Comparison of ENCODE assay signal across 9 cellular contexts in genomic region chr11:128776434-128777284, GRCh38.
DNase-seq lines count a peak whose midpoint lies in the region; ATAC-seq and TF ChIP-seq lines count a peak whose summit lies in the region.
"Had no signal": no experiment of that assay in that cellular context is flagged by ENCODE, and none has a peak within 500 bp of the region (broad histone marks: within the 10 kb centered on the region; RNA-seq: fewer than 3 reads in every experiment).

No MANE protein-coding gene starts in this region.

- ATAC-seq in DND-41 (ENCODE audit: insufficient read depth, low read depth), result peak; percentile 74
- peak; percentile 66 to 76 for ATAC-seq in left cardiac atrium

- intact Hi-C loops in left cardiac atrium (cut with DNase I), result loop anchor here in 1 of 2 donors (5.0 kb wide), 1 partner anchor 51 kb away; no protein-coding TSS in a partner anchor

- no peaks in the 10 kb centered on the region for H3K9me3 ChIP-seq in DND-41 (ENCODE audit: insufficient read depth, low read length, severe bottlenecking)

- 0 out of 2 replicates have a peak, but pooled peaks cover 7% of the 10 kb centered on the region for H3K4me1 ChIP-seq in DND-41 (ENCODE audit: insufficient read depth, low read length)

- peaks cover 6% of the 10 kb centered on the region; the same call in 1 of the 2 replicates for H4K20me1 ChIP-seq in DND-41 (ENCODE audit: insufficient read depth, low read length)

- H3K36me3 ChIP-seq in DND-41 (ENCODE audit: insufficient read depth, low read length), result peaks cover 95% of the 10 kb centered on the region

- H3K27ac ChIP-seq in DND-41 (ENCODE audit: low read length), result no peak overlapping the region

- no peak overlapping the region for H3K4me2 ChIP-seq in DND-41 (ENCODE audit: insufficient read depth, low read length)

- no peak overlapping the region for H3K9ac ChIP-seq in DND-41 (ENCODE audit: low read depth, low read length)

- H3K4me3 ChIP-seq in DND-41 (ENCODE audit: low read depth in 1 of 2, low read length in 2 of 2), result no peak overlapping the region
- H3K4me3 ChIP-seq: lung had no signal

- H3K79me2 ChIP-seq in DND-41 (ENCODE audit: insufficient read depth, low read length), result no peaks in the 10 kb centered on the region

- TF ChIP-seq CTCF in DND-41 (IDR thresholded peaks at IDR 0.05; ENCODE audit: borderline replicate concordance, extremely low read depth, low read length, poor library complexity, severe bottlenecking), result peak; percentile 61

- DNase-seq in DND-41, result peak; percentile 37
- peak; percentile 3 to 16 for DNase-seq in Kasumi-1 (lab: John Stamatoyannopoulos, UW)
- DNase-seq in activated T-cell treated with anti-CD3 and anti-CD28 coated beads, Interleukin-2, amount 50 U/mL, for 48 hours, result peak; percentile 40 to 51
- peak; percentile 79 for DNase-seq in left cardiac atrium
- peak in 2 of 3 donors; percentile 8 to 54 for DNase-seq in stimulated activated CD4-positive, alpha-beta T cell treated with anti-CD3 and anti-CD28 coated beads, Interleukin-12 subunit alpha, Interleukin-12 subunit beta, amount 100 ng/mL, for 48 hours (ENCODE audit: low read depth in 2 of 3, low spot score in 1 of 3)
- DNase-seq in NCI-H226, result no peak
- no peak for DNase-seq in COLO829 (ENCODE audit: low spot score)
- DNase-seq in SIG-M5 treated with dmso at 0.1 percent for 504 hours (lab: John Stamatoyannopoulos, UW; ENCODE audit: unreplicated experiment), result no peak

- no peak overlapping the region for H2AFZ ChIP-seq in DND-41 (ENCODE audit: low read depth, low read length)

- H3K27me3 ChIP-seq in DND-41 (ENCODE audit: insufficient read depth, low read length, poor library complexity), result no peaks in the 10 kb centered on the region

Comparison
In these comparisons a context has a peak if more than half of its experiments do, and no peak if none do; other contexts are left out.
1. DNase-seq: peak in DND-41 (single experiment), Kasumi-1 (2 of 2), activated T-cell treated with anti-CD3 and anti-CD28 coated beads, Interleukin-2, amount 50 U/mL, for 48 hours (2 of 2), left cardiac atrium (single experiment) and stimulated activated CD4-positive, alpha-beta T cell treated with anti-CD3 and anti-CD28 coated beads, Interleukin-12 subunit alpha, Interleukin-12 subunit beta, amount 100 ng/mL, for 48 hours (2 of 3); none in NCI-H226 (single experiment), COLO829 (single experiment) and SIG-M5 treated with dmso at 0.1 percent for 504 hours (single experiment).